Comparison of ENCODE assay signal across 8 cellular contexts in genomic region chr14:105086833-105087307, GRCh38. TPM values are rescaled to one million over a fixed set of nuclear protein-coding genes. Genes with fewer than 3 reads are reported as not detected.
DNase-seq lines count a peak whose midpoint lies in the region; ATAC-seq, FAIRE-seq and TF ChIP-seq lines count a peak whose summit lies in the region.

No MANE protein-coding gene starts in this region.

- peak; percentile 94 for FAIRE-seq in HTR-8/SVneo (lab: Jason Lieb, UNC)

- peak overlapping the region; percentile 74 for H3K27ac Mint-ChIP-seq in Caco-2 (ENCODE audit: unreplicated experiment)

- TF ChIP-seq POLR2A in ovary (IDR thresholded peaks at IDR 0.05) (no peak), transverse colon (IDR thresholded peaks at IDR 0.05) (peak; percentile 41)

- DNase-seq in Caco-2: peak; percentile 84 to 92
- peak; percentile 68 for DNase-seq in HTR-8/SVneo (ENCODE audit: insufficient read length, low spot score)
- peak; percentile 92 for DNase-seq in RPMI8226
- DNase-seq in activated T-helper 9 cell treated with anti-CD3 and anti-CD28 coated beads, Interleukin-2, amount 50 U/mL, for 16 hours (ENCODE audit: low read depth): peak; percentile 78
- DNase-seq in foreskin keratinocyte: peak in 1 of 2 donors; percentile 69
- DNase-seq in ovary: peak; percentile 63 to 82 (median 71)
- DNase-seq in transverse colon: peak; percentile 80

- 0 to 1% (median 0%) methylated on average over 28 to 45 of the region's 45 CpGs for WGBS in ovary, 3 donors
- WGBS in transverse colon (ENCODE audit: low coverage in 1 of 2), 2 donors: 0% methylated on average over 24 of the region's 45 CpGs; no CpG with 5 or more reads in 1 of the 2 donors

- H3K4me1 ChIP-seq in Caco-2 (peaks cover 51% of the 10 kb centered on the region), foreskin keratinocyte (peaks cover 7% of the 10 kb centered on the region), ovary (ENCODE audit: insufficient read depth) (peaks cover 8% of the 10 kb centered on the region), transverse colon (peaks cover 16 to 50% (median 44%) of the 10 kb centered on the region in 4 donors)

- in situ Hi-C loops in transverse colon (cut with MboI; ENCODE audit: low pct_ligation_motif_present in 1 of 4, low pct_unique_long_range_greater_than_20kb in 1 of 4, low sequenced_read_pairs in 3 of 4): loop anchor here in 1 of 4 donors (25.0 kb wide), 1 partner anchor 200 kb away; no protein-coding TSS in a partner anchor

- peaks cover 2% of the 10 kb centered on the region for H3K4me1 Mint-ChIP-seq in Caco-2 (ENCODE audit: low read depth, unreplicated experiment)

- H3K36me3 ChIP-seq in Caco-2 (ENCODE audit: control insufficient read depth, insufficient read depth, low read length) (no peaks in the 10 kb centered on the region), ovary (no peaks in the 10 kb centered on the region), transverse colon (no peaks in the 10 kb centered on the region)

- H3K36me3 Mint-ChIP-seq in Caco-2 (ENCODE audit: insufficient read depth, unreplicated experiment): peaks cover 33% of the 10 kb centered on the region

- H3K4me3 ChIP-seq in Caco-2 (ENCODE audit: low read depth, low read length) (peak overlapping the region; percentile 43), ovary (peak overlapping the region; percentile 37), transverse colon (peak overlapping the region in 3 of 4 donors; percentile 22 to 54 (median 46))

- no TSS peak for BruUV-seq in Caco-2 (replicated peaks; lab: Mats Ljungman, UMichigan)

- H3K27ac ChIP-seq in foreskin keratinocyte: no peak overlapping the region
- H3K27ac ChIP-seq in ovary: peak overlapping the region in 1 of 2 donors; percentile 19
- peak overlapping the region; percentile 27 to 81 (median 66) for H3K27ac ChIP-seq in transverse colon

- TF ChIP-seq CTCF in Caco-2 (IDR thresholded peaks at IDR 0.05; ENCODE audit: insufficient read depth in 1 of 2, low read depth in 1 of 2, low read length in 1 of 2, severe bottlenecking in 1 of 2, unreplicated experiment in 1 of 2) (peak; percentile 54 to 61), foreskin keratinocyte (conservative IDR thresholded peaks at IDR 0.05) (peak; percentile 92), ovary (IDR thresholded peaks at IDR 0.05) (peak in 2 of 3 donors; percentile 73 to 82), transverse colon (IDR thresholded peaks at IDR 0.05) (peak; percentile 69 to 89 (median 79))

- POLR2A ChIA-PET in Caco-2 (lab: Charles Lee): interaction anchor here (0.6 to 1.0 kb wide), 2 partner anchors 44 to 66 kb away, joined by 3 to 5 read pairs; partner anchors contain the start of gene CDCA4

- intact Hi-C loops in Caco-2 (cut with micrococcal nuclease; ENCODE audit: unreplicated experiment) (loop anchor here (1.0 to 2.0 kb wide), 2 partner anchors 66 to 110 kb away; partner anchors contain the start of gene CDCA4), ovary (cut with DNase I) (no loop called here), transverse colon (cut with DNase I; ENCODE audit: low total_unique reads) (no loop called here)

- ATAC-seq in GM19397 (IDR thresholded peaks at IDR 0.05; ENCODE audit: unreplicated experiment) (peak; percentile 60), foreskin keratinocyte (peak; percentile 56)

- peaks cover 13% of the 10 kb centered on the region for H3K27me3 Mint-ChIP-seq in Caco-2 (ENCODE audit: insufficient read depth, unreplicated experiment)

- H3K27me3 ChIP-seq in Caco-2 (replicated peaks; ENCODE audit: control insufficient read depth, insufficient read depth, low read length) (no peaks in the 10 kb centered on the region), foreskin keratinocyte (peaks cover 16% of the 10 kb centered on the region), ovary (no peaks in the 10 kb centered on the region), transverse colon (peaks cover 14% of the 10 kb centered on the region)

- TF ChIP-seq EP300 in ovary (IDR thresholded peaks at IDR 0.05): no peak
- no peak for TF ChIP-seq EP300 in transverse colon (IDR thresholded peaks at IDR 0.05; ENCODE audit: low read depth)

- H3K4me3 Mint-ChIP-seq in Caco-2 (ENCODE audit: unreplicated experiment): peak overlapping the region; percentile 77

- no peaks in the 10 kb centered on the region for H3K9me3 Mint-ChIP-seq in Caco-2 (ENCODE audit: unreplicated experiment)

- CTCF ChIA-PET in Caco-2 (lab: Charles Lee): interaction anchor here (0.6 to 1.3 kb wide), 8 partner anchors 28 to 214 kb away, joined by 3 to 6 read pairs (median 4); partner anchors contain the start of genes BRF1 and CLBA1

- H3K9me3 ChIP-seq in Caco-2: no peaks in the 10 kb centered on the region
- no peaks in the 10 kb centered on the region for H3K9me3 ChIP-seq in ovary
- no peaks in the 10 kb centered on the region for H3K9me3 ChIP-seq in transverse colon

RNA-seq across cellular contexts. Expression of gene GPR132, which starts 21.6 kb away (rescaled TPM):
- 0.19 TPM in 1 of 2 replicates, not detected in the other for total RNA-seq in Caco-2 (2022)
- total RNA-seq in foreskin keratinocyte: not detected in 2 replicates
- polyA plus RNA-seq in foreskin keratinocyte: not detected in 2 replicates
- total RNA-seq in ovary: 1 to 10 TPM in 1 of 7 donors, under 1 TPM in 6; 0.35 to 2.0 (median 0.79) TPM
- under 1 TPM; 0.27 to 0.45 TPM for polyA plus RNA-seq in ovary
- total RNA-seq in transverse colon: 10 to 100 TPM in 1 of 4 donors, 1 to 10 TPM in 1, under 1 TPM in 2; 0.20 to 11.6 (median 2.1) TPM
